In the genomic region with DNA sequence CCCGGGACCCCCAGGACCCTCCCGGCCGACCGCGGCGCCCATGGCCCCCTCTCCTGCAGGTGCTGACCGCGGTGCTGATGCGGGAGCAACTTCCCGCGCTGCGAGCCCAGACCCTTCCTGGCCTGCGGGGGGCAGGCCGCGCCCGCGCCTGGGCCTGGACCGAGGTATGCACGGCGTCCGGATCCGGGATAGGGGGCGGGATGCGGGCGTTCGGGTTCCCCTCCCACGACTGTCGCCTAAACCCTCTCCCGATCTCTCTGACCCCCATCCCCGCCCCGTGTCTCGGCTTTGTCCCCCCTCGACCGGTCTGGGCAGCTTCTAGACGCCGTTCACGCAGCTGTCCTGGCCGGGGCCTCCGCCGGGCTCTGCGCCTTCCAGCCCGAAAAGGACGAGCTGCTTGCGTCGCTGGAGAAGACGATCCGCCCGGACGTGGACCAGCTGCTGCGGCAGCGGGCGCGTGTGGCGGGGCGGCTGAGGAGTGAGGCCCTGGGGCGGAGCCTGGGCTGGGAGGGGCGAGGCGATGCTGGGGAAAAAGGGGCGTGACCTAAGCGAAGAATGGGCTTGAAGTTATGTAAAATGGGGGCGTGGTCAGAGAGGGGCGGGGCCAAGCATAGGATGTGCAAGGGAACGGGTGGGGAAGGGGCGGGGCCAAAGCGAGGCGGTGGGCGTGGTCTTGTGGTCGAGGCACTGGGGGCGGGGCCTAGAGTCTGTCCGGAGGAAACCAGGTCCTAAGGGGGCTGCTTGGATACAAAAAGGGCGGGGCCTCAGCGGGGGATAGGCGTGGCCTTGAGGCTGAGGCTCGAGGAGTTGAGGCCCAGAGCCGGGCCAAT, we compare ENCODE assay signal across 8 cellular contexts.
DNase-seq lines count a peak whose midpoint lies in the region; ATAC-seq and FAIRE-seq lines count a peak whose summit lies in the region.

No MANE protein-coding gene starts in this region.

- ATAC-seq in HG03175 (IDR thresholded peaks at IDR 0.05; ENCODE audit: unreplicated experiment) (peak; percentile 72), GM19035 (IDR thresholded peaks at IDR 0.05; ENCODE audit: unreplicated experiment) (no peak)
- ATAC-seq in central memory CD8-positive, alpha-beta T cell (replicated peaks; ENCODE audit: extremely low read depth, poor library complexity, severe bottlenecking): peak; percentile 90

- FAIRE-seq in G401.6 (lab: Jason Lieb, UNC): peak; percentile 30

- peaks cover 7% of the 10 kb centered on the region for H3K36me3 Mint-ChIP-seq in central memory CD8-positive, alpha-beta T cell (ENCODE audit: insufficient read depth)

- H3K4me3 Mint-ChIP-seq in central memory CD8-positive, alpha-beta T cell: peak overlapping the region; percentile 89

- DNase-seq in NCI-H446 treated with DMSO at 0.1 percent for 48 hours (lab: John Stamatoyannopoulos, UW): peak; percentile 91
- peak; percentile 97 for DNase-seq in activated CD4-positive, CD25-positive, alpha-beta regulatory T cell treated with anti-CD3 and anti-CD28 coated beads, Interleukin-2, amount 50 U/mL, for 72 hours
- peak; percentile 97 for DNase-seq in central memory CD8-positive, alpha-beta T cell (ENCODE audit: low spot score in 2 of 2)
- DNase-seq in islet precursor cell: peak; percentile 94
- DNase-seq in stimulated activated CD4-positive, alpha-beta T cell treated with anti-CD3 and anti-CD28 coated beads, Interleukin-12 subunit alpha, Interleukin-12 subunit beta, amount 100 ng/mL, for 24 hours (ENCODE audit: low read depth in 2 of 2): peak; percentile 87 to 97

- peak overlapping the region; percentile 87 for H3K27ac Mint-ChIP-seq in central memory CD8-positive, alpha-beta T cell (ENCODE audit: low read depth)

- H3K9me3 Mint-ChIP-seq in central memory CD8-positive, alpha-beta T cell: no peaks in the 10 kb centered on the region

- H3K27me3 Mint-ChIP-seq in central memory CD8-positive, alpha-beta T cell: no peaks in the 10 kb centered on the region

- H3K4me1 Mint-ChIP-seq in central memory CD8-positive, alpha-beta T cell: peaks cover 20% of the 10 kb centered on the region
